In the genomic region with DNA sequence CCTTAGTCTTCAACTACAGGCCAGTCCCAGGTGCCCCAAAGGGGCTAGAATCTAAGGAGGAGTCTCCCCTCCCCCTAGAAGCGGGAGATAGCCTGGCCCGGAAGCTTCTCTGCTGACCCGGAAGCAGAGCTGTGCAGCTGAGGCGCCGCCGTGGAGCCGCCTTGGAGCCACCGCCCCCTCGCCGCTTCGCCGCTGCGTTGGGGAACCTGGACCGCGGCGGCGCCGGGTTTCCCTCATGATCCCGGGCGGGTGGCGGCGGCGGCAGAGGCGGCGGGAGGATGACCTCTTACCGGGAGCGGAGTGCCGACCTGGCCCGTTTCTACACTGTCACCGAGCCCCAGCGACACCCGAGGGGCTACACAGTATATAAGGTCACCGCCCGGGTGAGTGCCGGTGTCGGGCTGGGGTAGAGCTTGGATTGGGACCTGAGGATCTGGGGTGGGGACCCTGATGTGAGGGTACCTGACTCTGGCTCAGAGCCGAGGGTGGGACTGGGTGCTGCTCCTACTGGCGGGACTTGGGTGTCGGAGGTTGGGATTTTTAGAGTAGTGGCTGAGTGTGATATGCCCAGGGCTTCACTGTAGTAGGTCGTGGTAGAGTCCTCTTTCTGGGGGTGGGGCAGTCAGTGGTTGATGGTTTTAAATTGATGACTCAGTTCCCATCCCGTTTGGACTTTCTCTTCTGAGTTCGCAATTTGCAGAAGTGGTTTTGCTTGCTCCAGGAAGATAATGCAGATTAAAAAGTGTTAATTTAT, we compare ENCODE assay signal across 8 cellular contexts. TPM values are rescaled to one million over a fixed set of nuclear protein-coding genes. Genes with fewer than 3 reads are reported as not detected.
A peak's percentile ranks its signal among the peaks of the same experiment; 100 is the strongest.
DNase-seq lines count a peak whose midpoint lies in the region; ATAC-seq and TF ChIP-seq lines count a peak whose summit lies in the region.

A gene with protein sequence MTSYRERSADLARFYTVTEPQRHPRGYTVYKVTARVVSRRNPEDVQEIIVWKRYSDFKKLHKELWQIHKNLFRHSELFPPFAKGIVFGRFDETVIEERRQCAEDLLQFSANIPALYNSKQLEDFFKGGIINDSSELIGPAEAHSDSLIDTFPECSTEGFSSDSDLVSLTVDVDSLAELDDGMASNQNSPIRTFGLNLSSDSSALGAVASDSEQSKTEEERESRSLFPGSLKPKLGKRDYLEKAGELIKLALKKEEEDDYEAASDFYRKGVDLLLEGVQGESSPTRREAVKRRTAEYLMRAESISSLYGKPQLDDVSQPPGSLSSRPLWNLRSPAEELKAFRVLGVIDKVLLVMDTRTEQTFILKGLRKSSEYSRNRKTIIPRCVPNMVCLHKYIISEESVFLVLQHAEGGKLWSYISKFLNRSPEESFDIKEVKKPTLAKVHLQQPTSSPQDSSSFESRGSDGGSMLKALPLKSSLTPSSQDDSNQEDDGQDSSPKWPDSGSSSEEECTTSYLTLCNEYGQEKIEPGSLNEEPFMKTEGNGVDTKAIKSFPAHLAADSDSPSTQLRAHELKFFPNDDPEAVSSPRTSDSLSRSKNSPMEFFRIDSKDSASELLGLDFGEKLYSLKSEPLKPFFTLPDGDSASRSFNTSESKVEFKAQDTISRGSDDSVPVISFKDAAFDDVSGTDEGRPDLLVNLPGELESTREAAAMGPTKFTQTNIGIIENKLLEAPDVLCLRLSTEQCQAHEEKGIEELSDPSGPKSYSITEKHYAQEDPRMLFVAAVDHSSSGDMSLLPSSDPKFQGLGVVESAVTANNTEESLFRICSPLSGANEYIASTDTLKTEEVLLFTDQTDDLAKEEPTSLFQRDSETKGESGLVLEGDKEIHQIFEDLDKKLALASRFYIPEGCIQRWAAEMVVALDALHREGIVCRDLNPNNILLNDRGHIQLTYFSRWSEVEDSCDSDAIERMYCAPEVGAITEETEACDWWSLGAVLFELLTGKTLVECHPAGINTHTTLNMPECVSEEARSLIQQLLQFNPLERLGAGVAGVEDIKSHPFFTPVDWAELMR (plus strand): TSS at position 115 of the 754 bp plus-strand sequence. CDS start 164 bp downstream, at position 279.

- DNase-seq in Ammon's horn (ENCODE audit: low spot score) (peak; percentile 87), NCI-H460 (ENCODE audit: extremely low read depth, low read depth) (peak; percentile 86), choroid plexus epithelial cell (ENCODE audit: low read depth) (peak; percentile 83)
- DNase-seq in activated CD4-positive, alpha-beta T cell treated with anti-CD3 and anti-CD28 coated beads for 24 hours (ENCODE audit: low read depth in 2 of 2): peak; percentile 74 to 79
- peak; percentile 61 to 79 (median 75) for DNase-seq in stimulated activated CD4-positive, alpha-beta T cell treated with anti-CD3 and anti-CD28 coated beads, Interleukin-1b, Interleukin-23, amount 100 ng/mL, for 24 hours (ENCODE audit: low read depth in 4 of 4, low spot score in 1 of 4)

- ATAC-seq in GM19043 (IDR thresholded peaks at IDR 0.05; ENCODE audit: low read depth, unreplicated experiment) (peak; percentile 97), HG03354 (IDR thresholded peaks at IDR 0.05; ENCODE audit: poor library complexity, severe bottlenecking, unreplicated experiment) (peak; percentile 99)

- H3K27ac ChIP-seq in layer of hippocampus (ENCODE audit: low read depth, low read length): peak within 1 kb of the TSS; percentile 57

- H3K4me3 ChIP-seq in choroid plexus epithelial cell (ENCODE audit: low read depth, low read length): peak within 1 kb of the TSS; percentile 94

- TF ChIP-seq CTCF in choroid plexus epithelial cell (conservative IDR thresholded peaks at IDR 0.05; ENCODE audit: low read depth, low read length): peak; percentile 28

- no peaks in the 10 kb centered on the region for H3K27me3 ChIP-seq in layer of hippocampus (ENCODE audit: control insufficient read depth, insufficient read depth, low read length)

RNA-seq across cellular contexts. Expression of the gene that starts here (rescaled TPM):
- 33.4 and 34.9 TPM in 2 replicates for total RNA-seq in NCI-H460 (2014; rRNA removed; shearing (Covaris generic))
- 30.3 and 32.9 TPM in 2 replicates for polyA plus RNA-seq in NCI-H460 (2014; cell fraction: nucleus; rRNA removed)

Comparison
In these comparisons a context has a peak if more than half of its experiments do, and no peak if none do; other contexts are left out.
1. Peak in every context shown above with its lines: DNase-seq, ATAC-seq, H3K4me3 ChIP-seq and H3K27ac ChIP-seq.